In the genomic region with DNA sequence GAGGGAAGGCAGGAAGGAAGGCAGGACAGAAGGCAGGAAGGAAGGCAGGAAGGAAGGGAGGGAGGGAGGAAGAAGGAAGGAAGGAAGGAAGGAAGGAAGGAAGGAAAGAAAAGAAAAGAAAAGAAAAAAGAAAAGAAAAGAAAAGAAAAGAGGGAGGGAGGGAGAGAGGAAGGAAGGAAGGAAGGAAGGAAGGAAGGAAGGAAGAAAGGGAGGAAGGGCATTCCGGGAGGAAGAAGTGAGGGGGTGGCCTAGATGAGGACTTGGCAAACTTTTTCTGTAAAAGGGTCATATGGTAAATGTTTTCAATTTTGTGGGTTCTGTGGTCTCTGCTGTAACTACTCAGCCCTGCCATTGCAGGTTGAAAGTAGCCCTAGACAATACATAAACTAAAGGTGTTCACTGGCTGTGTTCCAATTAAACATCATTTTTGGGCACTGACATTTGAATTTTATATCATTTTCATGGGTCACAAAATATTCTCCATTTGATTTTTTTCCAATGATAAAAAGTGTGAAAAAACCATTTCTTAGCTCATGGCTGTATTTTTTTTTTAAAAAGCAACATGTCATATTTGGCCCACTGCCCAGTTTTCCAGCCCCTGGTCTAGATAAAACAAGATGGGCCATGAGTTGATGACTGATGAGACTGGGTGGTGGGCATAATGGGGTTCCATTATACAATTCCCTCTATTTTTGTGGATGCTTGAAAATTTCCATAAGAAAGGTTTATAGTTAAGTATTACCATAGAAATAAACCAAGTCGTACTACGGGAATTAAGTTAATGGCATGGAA, we compare ENCODE assay signal across 31 cellular contexts.
"Had no signal": no experiment of that assay in that cellular context is flagged by ENCODE, and none has a peak within 500 bp of the region (broad histone marks: within the 10 kb centered on the region; RNA-seq: fewer than 3 reads in every experiment).

No MANE protein-coding gene starts in this region.

- H3K27ac ChIP-seq: breast epithelium, gastrocnemius medialis, hepatocyte, left ventricle myocardium inferior, pancreas, psoas muscle, stomach, suprapubic skin, tibial artery, upper lobe of right lung had no signal

- H2AFZ ChIP-seq: hepatocyte had no signal

- H3K4me3 Mint-ChIP-seq: activated CD4-positive, alpha-beta memory T cell treated with anti-CD3 and anti-CD28 coated beads, Interleukin-2, amount 10 ng/mL, durations not matched to agents 7 days and 5 days; activated CD4-positive, alpha-beta T cell treated with anti-CD3 and anti-CD28 coated beads, Interleukin-2, amount 10 ng/mL, durations not matched to agents 7 days and 5 days; activated naive CD4-positive, alpha-beta T cell treated with anti-CD3 and anti-CD28 coated beads, Interleukin-2, amount 10 ng/mL, durations not matched to agents 7 days and 5 days; activated T-cell treated with anti-CD3 and anti-CD28 coated beads, Interleukin-2, amount 50 U/mL, for 24 hours; stimulated activated naive B cell treated with anti-CD40 and anti-IgM and Interleukin-4, amounts not matched to agents 10 μg/mL and 1 μg/mL and 100 μg/mL, for 72 hours had no signal

- H3K4me1 ChIP-seq: breast epithelium, gastrocnemius medialis, left ventricle myocardium inferior, pancreas, psoas muscle, stomach, suprapubic skin, tibial artery, upper lobe of right lung had no signal

- ATAC-seq: gastrocnemius medialis; pancreas; psoas muscle; stimulated activated naive B cell treated with anti-CD40 and anti-IgM and Interleukin-4, amounts not matched to agents 10 μg/mL and 1 μg/mL and 100 μg/mL, for 72 hours; upper lobe of right lung had no signal

- H3K9me3 ChIP-seq: breast epithelium, gastrocnemius medialis, left ventricle myocardium inferior, pancreas, psoas muscle, stomach, suprapubic skin, tibial artery, upper lobe of right lung had no signal

- H3K4me2 ChIP-seq: hepatocyte, smooth muscle cell had no signal

- H3K27me3 ChIP-seq: gastrocnemius medialis, hepatocyte, pancreas, stomach, suprapubic skin, tibial artery, upper lobe of right lung had no signal

- H3K36me3 ChIP-seq: breast epithelium, gastrocnemius medialis, left ventricle myocardium inferior, pancreas, suprapubic skin, tibial artery, upper lobe of right lung had no signal

- FAIRE-seq: endometrium, pancreas had no signal

- H3K27ac Mint-ChIP-seq: activated CD4-positive, alpha-beta memory T cell treated with anti-CD3 and anti-CD28 coated beads, Interleukin-2, amount 10 ng/mL, durations not matched to agents 7 days and 5 days; activated CD4-positive, alpha-beta T cell treated with anti-CD3 and anti-CD28 coated beads, Interleukin-2, amount 10 ng/mL, durations not matched to agents 7 days and 5 days; activated naive CD4-positive, alpha-beta T cell treated with anti-CD3 and anti-CD28 coated beads, Interleukin-2, amount 10 ng/mL, durations not matched to agents 7 days and 5 days; activated T-cell treated with anti-CD3 and anti-CD28 coated beads, Interleukin-2, amount 50 U/mL, for 24 hours; stimulated activated naive B cell treated with anti-CD40 and anti-IgM and Interleukin-4, amounts not matched to agents 10 μg/mL and 1 μg/mL and 100 μg/mL, for 72 hours had no signal

- DNase-seq: activated CD4-positive, alpha-beta memory T cell treated with anti-CD3 and anti-CD28 coated beads, Interleukin-2, amount 10 ng/mL, durations not matched to agents 7 days and 5 days; activated CD4-positive, alpha-beta T cell treated with anti-CD3 and anti-CD28 coated beads, Interleukin-2, amount 10 ng/mL, durations not matched to agents 7 days and 5 days; activated CD4-positive, CD25-positive, alpha-beta regulatory T cell treated with anti-CD3 and anti-CD28 coated beads, Interleukin-2, amount 50 U/mL, for 72 hours; activated CD8-positive, alpha-beta memory T cell treated with anti-CD3 and anti-CD28 coated beads, Interleukin-2, amount 50 U/mL, for 48 hours; activated gamma-delta T cell; activated naive CD4-positive, alpha-beta T cell treated with anti-CD3 and anti-CD28 coated beads, Interleukin-2, amount 10 ng/mL, durations not matched to agents 7 days and 5 days; activated T-cell treated with anti-CD3 and anti-CD28 coated beads, Interleukin-2, amount 50 U/mL, for 24 hours; amygdala; central memory CD4-positive, alpha-beta T cell; dermis blood vessel endothelial cell; effector CD8-positive, alpha-beta T cell; gastrocnemius medialis; islet precursor cell; left ventricle myocardium inferior; mesendoderm; nucleus accumbens; pancreas; psoas muscle; stimulated activated CD4-positive, alpha-beta T cell treated with anti-CD3 and anti-CD28 coated beads, Interleukin-1b, Interleukin-23, amount 100 ng/mL, for 48 hours; stimulated activated CD4-positive, alpha-beta T cell treated with anti-CD3 and anti-CD28 coated beads, Interleukin-4, amount 100 ng/mL, for 4 hours; stimulated activated CD8-positive, alpha-beta memory T cell treated with anti-CD3 and anti-CD28 coated beads, Interleukin-4, amount 100 ng/mL, for 48 hours; stimulated activated naive B cell treated with anti-CD40 and anti-IgM and Interleukin-4, amounts not matched to agents 10 μg/mL and 1 μg/mL and 100 μg/mL, for 72 hours; stomach; tibial artery; upper lobe of right lung had no signal

- H3K27me3 Mint-ChIP-seq: activated CD4-positive, alpha-beta memory T cell treated with anti-CD3 and anti-CD28 coated beads, Interleukin-2, amount 10 ng/mL, durations not matched to agents 7 days and 5 days; activated CD4-positive, alpha-beta T cell treated with anti-CD3 and anti-CD28 coated beads, Interleukin-2, amount 10 ng/mL, durations not matched to agents 7 days and 5 days; stimulated activated naive B cell treated with anti-CD40 and anti-IgM and Interleukin-4, amounts not matched to agents 10 μg/mL and 1 μg/mL and 100 μg/mL, for 72 hours had no signal

- H3K9me3 Mint-ChIP-seq: activated CD4-positive, alpha-beta T cell treated with anti-CD3 and anti-CD28 coated beads, Interleukin-2, amount 10 ng/mL, durations not matched to agents 7 days and 5 days; activated T-cell treated with anti-CD3 and anti-CD28 coated beads, Interleukin-2, amount 50 U/mL, for 24 hours had no signal

- H3K4me3 ChIP-seq: breast epithelium, gastrocnemius medialis, hepatocyte, left ventricle myocardium inferior, lung, pancreas, psoas muscle, smooth muscle cell, stomach, suprapubic skin, tibial artery, upper lobe of right lung had no signal
